In the genomic region with DNA sequence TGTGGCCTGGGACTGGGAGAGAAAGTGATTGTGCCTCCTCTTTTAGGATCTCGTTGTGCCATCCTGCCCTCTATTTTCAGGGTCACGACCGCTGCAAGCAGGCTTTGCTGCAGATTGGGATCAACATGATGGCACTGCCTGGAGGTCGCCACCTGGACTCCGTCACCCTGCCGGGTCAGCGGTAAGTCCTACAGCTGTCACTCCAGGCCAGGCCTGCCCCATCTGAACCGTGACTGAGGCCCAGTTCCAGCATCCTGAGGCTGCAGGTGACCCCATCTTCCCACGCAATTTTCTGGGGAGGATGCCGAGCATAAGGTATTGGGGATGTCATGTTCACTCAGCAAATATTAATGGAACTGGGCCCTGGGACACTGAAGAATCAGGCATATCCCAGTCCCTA, we compare ENCODE assay signal across 10 cellular contexts. TPM values are rescaled to one million over a fixed set of nuclear protein-coding genes. Genes with fewer than 3 reads are reported as not detected.
"Had no signal": no experiment of that assay in that cellular context is flagged by ENCODE, and none has a peak within 500 bp of the region (broad histone marks: within the 10 kb centered on the region; RNA-seq: fewer than 3 reads in every experiment).

No MANE protein-coding gene starts in this region.

- H3K4me3 ChIP-seq: GM23248, GM23338, HAP-1 had no signal

- H2AFZ ChIP-seq: GM23248, GM23338 had no signal

- H3K9me3 Mint-ChIP-seq: GM23338, H9, HFFc6 had no signal

- H3K4me2 ChIP-seq: GM23338 had no signal

- H3K9me3 ChIP-seq: HAP-1 had no signal

- DNase-seq: GM23248, GOT3, H7, H9, HCEC 1CT, HFFc6 had no signal

- H3K4me3 Mint-ChIP-seq: GM23338, H9, HFFc6 had no signal

- H3K9ac ChIP-seq: GM23248 had no signal

- H3K4me1 ChIP-seq: HAP-1 had no signal

- H3K36me3 ChIP-seq: HAP-1 had no signal

- H3K27ac Mint-ChIP-seq: GM23338, H9, HFFc6 had no signal

- ATAC-seq: GM23338, HCT116 had no signal

RNA-seq across cellular contexts. Expression of a gene that starts 34.3 kb away (rescaled TPM):
- total RNA-seq: H4, H7, H9 had no signal
